12 cellular contexts compared by ENCODE assay signal in genomic region chr1:2266301-2266967, GRCh38. TPM values are rescaled to one million over a fixed set of nuclear protein-coding genes. Genes with fewer than 3 reads are reported as not detected.
DNase-seq lines count a peak whose midpoint lies in the region; ATAC-seq and TF ChIP-seq lines count a peak whose summit lies in the region.
"Had no signal": no experiment of that assay in that cellular context is flagged by ENCODE, and none has a peak within 500 bp of the region (broad histone marks: within the 10 kb centered on the region; RNA-seq: fewer than 3 reads in every experiment).

No MANE protein-coding gene starts in this region.

- no peak overlapping the region for H2BK120ac ChIP-seq in mesendoderm (ENCODE audit: low read depth, low read length)

- DNase-seq in stimulated activated naive CD8-positive, alpha-beta T cell treated with anti-CD3 and anti-CD28 coated beads, Interleukin-15, Interleukin-2, amounts not matched to agents 100 U/mL and 50 U/mL, for 24 hours, result no peak
- no peak for DNase-seq in activated naive CD8-positive, alpha-beta T cell treated with anti-CD3 and anti-CD28 coated beads, Interleukin-2, amount 10 ng/mL, durations not matched to agents 7 days and 5 days
- DNase-seq in mesendoderm (no peak), amniotic stem cell (lab: John Stamatoyannopoulos, UW) (no peak), mucosa of gallbladder (ENCODE audit: low spot score) (no peak), PC-9 (no peak)
- DNase-seq: activated CD8-positive, alpha-beta memory T cell treated with anti-CD3 and anti-CD28 coated beads, Interleukin-2, amount 10 ng/mL, durations not matched to agents 7 days and 5 days; DMS 273 treated with DMSO at 0.1 percent for 48 hours; NCI-H82 had no signal

- no peak overlapping the region for H3K27ac ChIP-seq in mesendoderm (ENCODE audit: low read depth, low read length)
- no peak overlapping the region for H3K27ac ChIP-seq in PC-9
- H3K27ac ChIP-seq: VCaP had no signal

- no peaks in the 10 kb centered on the region for H3F3A ChIP-seq in PC-9 (ENCODE audit: insufficient read depth, low read depth)

- H3K27me3 ChIP-seq in mesendoderm (ENCODE audit: insufficient read depth, low read length, poor library complexity) (no peaks in the 10 kb centered on the region), PC-9 (ENCODE audit: insufficient read depth, low read depth) (no peaks in the 10 kb centered on the region)

- H3K9ac ChIP-seq in mesendoderm (ENCODE audit: low read length), result no peak overlapping the region

- TF ChIP-seq CTCF in PC-9 (conservative IDR thresholded peaks at IDR 0.05), result no peak

- no peaks in the 10 kb centered on the region for H3K9me3 Mint-ChIP-seq in stimulated activated naive CD8-positive, alpha-beta T cell treated with anti-CD3 and anti-CD28 coated beads, Interleukin-15, Interleukin-2, amounts not matched to agents 100 ng/mL and 50 ng/mL, for 24 hours
- H3K9me3 Mint-ChIP-seq in activated naive CD8-positive, alpha-beta T cell treated with anti-CD3 and anti-CD28 coated beads, Interleukin-2, amount 10 ng/mL, durations not matched to agents 7 days and 5 days, result no peaks in the 10 kb centered on the region

- no TSS peak for BruUV-seq in PC-9 (replicated peaks; lab: Mats Ljungman, UMichigan)

- POLR2A ChIA-PET in activated naive CD8-positive, alpha-beta T cell treated with anti-CD3 and anti-CD28 coated beads, Interleukin-2, amount 10 ng/mL, durations not matched to agents 7 days and 5 days (lab: Charles Lee), result interaction anchor here (1.3 kb wide), 1 partner anchor 11 kb away, joined by 3 read pairs; no protein-coding TSS in a partner anchor
- POLR2A ChIA-PET in PC-9 (lab: Charles Lee; ENCODE audit: unreplicated experiment), result interaction anchor here (0.7 kb wide), 1 partner anchor 45 kb away, joined by 3 read pairs; no protein-coding TSS in a partner anchor

- H4K20me1 ChIP-seq in PC-9 (ENCODE audit: insufficient read depth), result peaks cover 78% of the 10 kb centered on the region

- no peak overlapping the region for H3K4ac ChIP-seq in mesendoderm (ENCODE audit: low read depth, low read length)

- CTCF ChIA-PET in PC-9 (lab: Charles Lee), result no interaction called here

- peaks cover 58% of the 10 kb centered on the region for H3K4me1 Mint-ChIP-seq in stimulated activated naive CD8-positive, alpha-beta T cell treated with anti-CD3 and anti-CD28 coated beads, Interleukin-15, Interleukin-2, amounts not matched to agents 100 ng/mL and 50 ng/mL, for 24 hours (ENCODE audit: low read depth)
- peaks cover 16% of the 10 kb centered on the region for H3K4me1 Mint-ChIP-seq in activated naive CD8-positive, alpha-beta T cell treated with anti-CD3 and anti-CD28 coated beads, Interleukin-2, amount 10 ng/mL, durations not matched to agents 7 days and 5 days

- no peak for ATAC-seq in stimulated activated naive CD8-positive, alpha-beta T cell treated with anti-CD3 and anti-CD28 coated beads, Interleukin-15, Interleukin-2, amounts not matched to agents 100 U/mL and 50 U/mL, for 24 hours
- no peak for ATAC-seq in activated naive CD8-positive, alpha-beta T cell treated with anti-CD3 and anti-CD28 coated beads, Interleukin-2, amount 10 ng/mL, durations not matched to agents 7 days and 5 days (ENCODE audit: low read depth)
- ATAC-seq in HG03108 (IDR thresholded peaks at IDR 0.05; ENCODE audit: unreplicated experiment), result no peak
- ATAC-seq: activated CD8-positive, alpha-beta memory T cell treated with anti-CD3 and anti-CD28 coated beads, Interleukin-2, amount 10 ng/mL, durations not matched to agents 7 days and 5 days had no signal

- H3K79me1 ChIP-seq in mesendoderm (ENCODE audit: low read length), result peaks cover 20% of the 10 kb centered on the region

- no peak overlapping the region for H3K4me3 ChIP-seq in mesendoderm (ENCODE audit: low read length)
- H3K4me3 ChIP-seq in PC-9, result no peak overlapping the region

- no peak overlapping the region for H2AK5ac ChIP-seq in mesendoderm (ENCODE audit: low read length)

- H3K56ac ChIP-seq in mesendoderm (ENCODE audit: low read length), result no peak overlapping the region

- H3K9me3 ChIP-seq in PC-9 (ENCODE audit: insufficient read depth, low read depth), result no peaks in the 10 kb centered on the region

- H2BK15ac ChIP-seq in mesendoderm (replicated peaks; ENCODE audit: low read depth), result no peak overlapping the region

- no peak overlapping the region for H3K4me3 Mint-ChIP-seq in stimulated activated naive CD8-positive, alpha-beta T cell treated with anti-CD3 and anti-CD28 coated beads, Interleukin-15, Interleukin-2, amounts not matched to agents 100 ng/mL and 50 ng/mL, for 24 hours
- H3K4me3 Mint-ChIP-seq in activated naive CD8-positive, alpha-beta T cell treated with anti-CD3 and anti-CD28 coated beads, Interleukin-2, amount 10 ng/mL, durations not matched to agents 7 days and 5 days, result no peak overlapping the region
- H3K4me3 Mint-ChIP-seq: activated CD8-positive, alpha-beta memory T cell treated with anti-CD3 and anti-CD28 coated beads, Interleukin-2, amount 10 ng/mL, durations not matched to agents 7 days and 5 days had no signal

- intact Hi-C loops in PC-9 (cut with micrococcal nuclease; ENCODE audit: unreplicated experiment), result no loop called here

- H3K18ac ChIP-seq in mesendoderm (ENCODE audit: low read length), result no peak overlapping the region

- H3K4me2 ChIP-seq in mesendoderm (ENCODE audit: low read length), result no peak overlapping the region
- H3K4me2 ChIP-seq in PC-9, result no peak overlapping the region

- peak overlapping the region; percentile 10 for H3K27ac Mint-ChIP-seq in stimulated activated naive CD8-positive, alpha-beta T cell treated with anti-CD3 and anti-CD28 coated beads, Interleukin-15, Interleukin-2, amounts not matched to agents 100 ng/mL and 50 ng/mL, for 24 hours
- peak overlapping the region; percentile 9 for H3K27ac Mint-ChIP-seq in activated naive CD8-positive, alpha-beta T cell treated with anti-CD3 and anti-CD28 coated beads, Interleukin-2, amount 10 ng/mL, durations not matched to agents 7 days and 5 days
- H3K27ac Mint-ChIP-seq: activated CD8-positive, alpha-beta memory T cell treated with anti-CD3 and anti-CD28 coated beads, Interleukin-2, amount 10 ng/mL, durations not matched to agents 7 days and 5 days had no signal

- no peak overlapping the region for H2AFZ ChIP-seq in PC-9

- H2BK5ac ChIP-seq in mesendoderm (ENCODE audit: low read length), result no peak overlapping the region

- H4K5ac ChIP-seq in mesendoderm (ENCODE audit: low read length), result no peak overlapping the region

- no peaks in the 10 kb centered on the region for H3K36me3 Mint-ChIP-seq in stimulated activated naive CD8-positive, alpha-beta T cell treated with anti-CD3 and anti-CD28 coated beads, Interleukin-15, Interleukin-2, amounts not matched to agents 100 ng/mL and 50 ng/mL, for 24 hours (ENCODE audit: low read depth)
- H3K36me3 Mint-ChIP-seq in activated naive CD8-positive, alpha-beta T cell treated with anti-CD3 and anti-CD28 coated beads, Interleukin-2, amount 10 ng/mL, durations not matched to agents 7 days and 5 days, result peaks cover 12% of the 10 kb centered on the region

- WGBS in mesendoderm (ENCODE audit: extremely low coverage, insufficient coverage, low lambda C conversion rate), result no CpG with 5 or more reads among the region's 15 CpGs

- H3K79me2 ChIP-seq in mesendoderm (ENCODE audit: control insufficient read depth, insufficient read depth, low read length) (peaks cover 92% of the 10 kb centered on the region), PC-9 (ENCODE audit: low read depth) (peaks cover 96% of the 10 kb centered on the region)

- H4K8ac ChIP-seq in mesendoderm (ENCODE audit: low read depth, low read length), result no peak overlapping the region

- H3K27me3 Mint-ChIP-seq in stimulated activated naive CD8-positive, alpha-beta T cell treated with anti-CD3 and anti-CD28 coated beads, Interleukin-15, Interleukin-2, amounts not matched to agents 100 ng/mL and 50 ng/mL, for 24 hours, result no peaks in the 10 kb centered on the region
- H3K27me3 Mint-ChIP-seq in activated naive CD8-positive, alpha-beta T cell treated with anti-CD3 and anti-CD28 coated beads, Interleukin-2, amount 10 ng/mL, durations not matched to agents 7 days and 5 days, result no peaks in the 10 kb centered on the region
- H3K27me3 Mint-ChIP-seq: activated CD8-positive, alpha-beta memory T cell treated with anti-CD3 and anti-CD28 coated beads, Interleukin-2, amount 10 ng/mL, durations not matched to agents 7 days and 5 days had no signal

- no peaks in the 10 kb centered on the region for H3K4me1 ChIP-seq in mesendoderm (ENCODE audit: control insufficient read depth, low read depth, low read length)
- H3K4me1 ChIP-seq in PC-9 (replicated peaks; ENCODE audit: insufficient read depth), result no peaks in the 10 kb centered on the region

- H3K23ac ChIP-seq in mesendoderm (ENCODE audit: low read length), result peak overlapping the region; percentile 45

- H3K36me3 ChIP-seq in mesendoderm (ENCODE audit: control insufficient read depth, insufficient read depth, low read length) (no peaks in the 10 kb centered on the region), PC-9 (ENCODE audit: low read depth) (no peaks in the 10 kb centered on the region)

- no peaks in the 10 kb centered on the region for H3K9me2 ChIP-seq in PC-9 (ENCODE audit: insufficient read depth)

RNA-seq across cellular contexts. Expression of gene SKI, which starts 38.3 kb away (rescaled TPM):
- total RNA-seq in activated naive CD8-positive, alpha-beta T cell treated with anti-CD3 and anti-CD28 coated beads, Interleukin-2, amount 10 ng/mL, durations not matched to agents 7 days and 5 days, result 10 to 100 TPM; 59.3 to 71.6 TPM
- 48.1 TPM for polyA plus RNA-seq in mesendoderm (2013, experiment 1 of 2)
- polyA plus RNA-seq in mesendoderm (2013, experiment 2 of 2), result 51.1 TPM
- total RNA-seq in mucosa of gallbladder (78.9 TPM), PC-9 (2021) (36.2 and 39.1 TPM in 2 replicates)
